In the genomic region with DNA sequence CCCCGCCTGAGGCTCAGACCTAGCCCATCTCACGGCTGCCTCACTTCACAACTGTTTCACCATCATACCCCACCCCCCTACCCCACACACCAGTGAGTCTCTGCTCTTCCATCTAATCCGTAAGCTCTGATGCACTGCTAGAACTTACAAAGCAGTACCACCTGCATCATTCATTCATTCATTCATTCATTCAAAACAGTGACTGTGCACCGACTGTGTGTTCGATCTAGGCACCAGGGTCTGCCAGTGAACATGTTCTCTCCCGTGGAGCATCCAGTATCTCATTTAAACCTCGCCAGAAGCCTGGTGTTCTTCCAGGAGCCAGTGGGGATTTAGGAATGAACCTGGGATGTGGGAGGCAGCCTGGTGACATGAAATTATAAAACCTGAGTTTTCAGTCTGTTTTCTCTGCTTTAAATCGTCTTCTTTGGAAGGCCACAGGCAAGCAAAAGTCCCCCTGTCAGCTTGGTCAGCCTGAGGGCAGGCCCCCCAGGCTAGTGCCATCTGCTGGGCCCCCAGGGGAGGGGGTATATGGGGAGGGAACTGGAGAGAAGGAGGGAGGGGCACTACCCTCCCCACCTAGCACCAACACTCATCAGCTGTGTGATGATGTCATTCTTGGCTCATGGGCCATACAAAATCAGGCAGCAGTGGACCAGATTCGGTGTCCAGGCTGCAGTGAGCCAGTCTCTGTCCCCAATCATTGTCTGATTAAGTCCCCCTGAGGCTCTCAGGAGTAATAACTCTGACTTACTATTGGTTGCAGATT, we compare ENCODE assay signal across 1 cellular context.
TF ChIP-seq lines count a peak whose summit lies in the region.

No MANE protein-coding gene starts in this region.

TF ChIP-seq in GM23338, 12 proteins besides CTCF, POLR2A, EP300 and RAD21 (continued from another document):
- TF ChIP-seq, protein P1, sequence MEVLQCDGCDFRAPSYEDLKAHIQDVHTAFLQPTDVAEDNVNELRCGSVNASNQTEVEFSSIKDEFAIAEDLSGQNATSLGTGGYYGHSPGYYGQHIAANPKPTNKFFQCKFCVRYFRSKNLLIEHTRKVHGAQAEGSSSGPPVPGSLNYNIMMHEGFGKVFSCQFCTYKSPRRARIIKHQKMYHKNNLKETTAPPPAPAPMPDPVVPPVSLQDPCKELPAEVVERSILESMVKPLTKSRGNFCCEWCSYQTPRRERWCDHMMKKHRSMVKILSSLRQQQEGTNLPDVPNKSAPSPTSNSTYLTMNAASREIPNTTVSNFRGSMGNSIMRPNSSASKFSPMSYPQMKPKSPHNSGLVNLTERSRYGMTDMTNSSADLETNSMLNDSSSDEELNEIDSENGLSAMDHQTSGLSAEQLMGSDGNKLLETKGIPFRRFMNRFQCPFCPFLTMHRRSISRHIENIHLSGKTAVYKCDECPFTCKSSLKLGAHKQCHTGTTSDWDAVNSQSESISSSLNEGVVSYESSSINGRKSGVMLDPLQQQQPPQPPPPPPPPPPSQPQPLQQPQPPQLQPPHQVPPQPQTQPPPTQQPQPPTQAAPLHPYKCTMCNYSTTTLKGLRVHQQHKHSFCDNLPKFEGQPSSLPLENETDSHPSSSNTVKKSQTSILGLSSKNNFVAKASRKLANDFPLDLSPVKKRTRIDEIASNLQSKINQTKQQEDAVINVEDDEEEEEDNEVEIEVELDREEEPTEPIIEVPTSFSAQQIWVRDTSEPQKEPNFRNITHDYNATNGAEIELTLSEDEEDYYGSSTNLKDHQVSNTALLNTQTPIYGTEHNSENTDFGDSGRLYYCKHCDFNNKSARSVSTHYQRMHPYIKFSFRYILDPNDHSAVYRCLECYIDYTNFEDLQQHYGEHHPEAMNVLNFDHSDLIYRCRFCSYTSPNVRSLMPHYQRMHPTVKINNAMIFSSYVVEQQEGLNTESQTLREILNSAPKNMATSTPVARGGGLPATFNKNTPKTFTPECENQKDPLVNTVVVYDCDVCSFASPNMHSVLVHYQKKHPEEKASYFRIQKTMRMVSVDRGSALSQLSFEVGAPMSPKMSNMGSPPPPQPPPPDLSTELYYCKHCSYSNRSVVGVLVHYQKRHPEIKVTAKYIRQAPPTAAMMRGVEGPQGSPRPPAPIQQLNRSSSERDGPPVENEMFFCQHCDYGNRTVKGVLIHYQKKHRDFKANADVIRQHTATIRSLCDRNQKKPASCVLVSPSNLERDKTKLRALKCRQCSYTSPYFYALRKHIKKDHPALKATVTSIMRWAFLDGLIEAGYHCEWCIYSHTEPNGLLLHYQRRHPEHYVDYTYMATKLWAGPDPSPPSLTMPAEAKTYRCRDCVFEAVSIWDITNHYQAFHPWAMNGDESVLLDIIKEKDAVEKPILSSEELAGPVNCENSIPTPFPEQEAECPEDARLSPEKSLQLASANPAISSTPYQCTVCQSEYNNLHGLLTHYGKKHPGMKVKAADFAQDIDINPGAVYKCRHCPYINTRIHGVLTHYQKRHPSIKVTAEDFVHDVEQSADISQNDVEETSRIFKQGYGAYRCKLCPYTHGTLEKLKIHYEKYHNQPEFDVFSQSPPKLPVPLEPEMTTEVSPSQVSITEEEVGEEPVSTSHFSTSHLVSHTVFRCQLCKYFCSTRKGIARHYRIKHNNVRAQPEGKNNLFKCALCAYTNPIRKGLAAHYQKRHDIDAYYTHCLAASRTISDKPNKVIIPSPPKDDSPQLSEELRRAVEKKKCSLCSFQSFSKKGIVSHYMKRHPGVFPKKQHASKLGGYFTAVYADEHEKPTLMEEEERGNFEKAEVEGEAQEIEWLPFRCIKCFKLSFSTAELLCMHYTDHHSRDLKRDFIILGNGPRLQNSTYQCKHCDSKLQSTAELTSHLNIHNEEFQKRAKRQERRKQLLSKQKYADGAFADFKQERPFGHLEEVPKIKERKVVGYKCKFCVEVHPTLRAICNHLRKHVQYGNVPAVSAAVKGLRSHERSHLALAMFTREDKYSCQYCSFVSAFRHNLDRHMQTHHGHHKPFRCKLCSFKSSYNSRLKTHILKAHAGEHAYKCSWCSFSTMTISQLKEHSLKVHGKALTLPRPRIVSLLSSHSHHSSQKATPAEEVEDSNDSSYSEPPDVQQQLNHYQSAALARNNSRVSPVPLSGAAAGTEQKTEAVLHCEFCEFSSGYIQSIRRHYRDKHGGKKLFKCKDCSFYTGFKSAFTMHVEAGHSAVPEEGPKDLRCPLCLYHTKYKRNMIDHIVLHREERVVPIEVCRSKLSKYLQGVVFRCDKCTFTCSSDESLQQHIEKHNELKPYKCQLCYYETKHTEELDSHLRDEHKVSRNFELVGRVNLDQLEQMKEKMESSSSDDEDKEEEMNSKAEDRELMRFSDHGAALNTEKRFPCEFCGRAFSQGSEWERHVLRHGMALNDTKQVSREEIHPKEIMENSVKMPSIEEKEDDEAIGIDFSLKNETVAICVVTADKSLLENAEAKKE (CRISPR knock-in tag; IDR thresholded peaks at IDR 0.05) = no peak
- TF ChIP-seq ZNF331 (CRISPR knock-in tag; IDR thresholded peaks at IDR 0.05; ENCODE audit: low read depth) (no peak), POLR2AphosphoS5 (IDR thresholded peaks at IDR 0.05; ENCODE audit: low read depth) (no peak), JUNB (IDR thresholded peaks at IDR 0.05; ENCODE audit: unreplicated experiment) (no peak), CREB1 (CRISPR knock-in tag; IDR thresholded peaks at IDR 0.05; ENCODE audit: low read depth) (no peak), ZNF114 (CRISPR knock-in tag; IDR thresholded peaks at IDR 0.05) (no peak), STAT1 (IDR thresholded peaks at IDR 0.05; ENCODE audit: unreplicated experiment) (no peak)
- TF ChIP-seq, protein P2, sequence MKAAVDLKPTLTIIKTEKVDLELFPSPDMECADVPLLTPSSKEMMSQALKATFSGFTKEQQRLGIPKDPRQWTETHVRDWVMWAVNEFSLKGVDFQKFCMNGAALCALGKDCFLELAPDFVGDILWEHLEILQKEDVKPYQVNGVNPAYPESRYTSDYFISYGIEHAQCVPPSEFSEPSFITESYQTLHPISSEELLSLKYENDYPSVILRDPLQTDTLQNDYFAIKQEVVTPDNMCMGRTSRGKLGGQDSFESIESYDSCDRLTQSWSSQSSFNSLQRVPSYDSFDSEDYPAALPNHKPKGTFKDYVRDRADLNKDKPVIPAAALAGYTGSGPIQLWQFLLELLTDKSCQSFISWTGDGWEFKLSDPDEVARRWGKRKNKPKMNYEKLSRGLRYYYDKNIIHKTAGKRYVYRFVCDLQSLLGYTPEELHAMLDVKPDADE (IDR thresholded peaks at IDR 0.05) = no peak
